13 cellular contexts compared by ENCODE assay signal in the genomic region with DNA sequence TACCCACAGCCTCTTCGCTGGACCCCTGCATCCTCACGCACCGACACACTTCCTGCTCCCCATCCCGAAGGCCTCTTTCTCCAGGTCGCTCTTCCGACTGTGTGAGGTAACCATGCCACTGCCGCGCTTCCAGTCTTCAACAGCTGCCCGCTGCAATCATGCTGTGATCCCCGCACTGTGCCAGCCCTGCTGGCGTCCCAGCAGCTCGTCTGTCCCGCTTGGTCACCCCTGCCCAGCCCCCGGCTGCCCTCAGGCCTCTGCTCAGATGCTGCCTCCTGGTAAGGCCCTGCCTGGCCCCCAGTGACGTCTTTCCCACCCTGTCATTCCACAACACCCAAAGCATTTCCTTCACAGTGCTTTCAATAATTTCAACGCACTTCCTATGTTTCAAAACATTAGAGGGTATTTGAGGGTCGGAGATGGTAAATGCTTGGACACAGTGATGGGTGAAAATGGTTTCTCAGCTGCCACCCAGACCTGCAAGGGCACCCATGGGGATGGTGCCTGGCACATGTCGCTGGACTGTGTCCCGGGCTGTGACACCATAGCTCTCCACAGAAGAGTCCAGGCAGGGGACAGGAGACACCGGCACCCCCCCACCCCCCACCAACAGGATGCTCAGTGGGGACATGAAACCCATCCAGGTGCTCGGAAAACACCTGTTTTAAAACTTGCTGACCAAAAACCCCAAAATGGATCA.
DNase-seq lines count a peak whose midpoint lies in the region; ATAC-seq, FAIRE-seq and TF ChIP-seq lines count a peak whose summit lies in the region.
"Had no signal": no experiment of that assay in that cellular context is flagged by ENCODE, and none has a peak within 500 bp of the region (broad histone marks: within the 10 kb centered on the region; RNA-seq: fewer than 3 reads in every experiment).

No MANE protein-coding gene starts in this region.

- no peaks in the 10 kb centered on the region for H3K9me1 ChIP-seq in endothelial cell of umbilical vein (replicated peaks; ENCODE audit: control insufficient read depth, extremely low read depth, insufficient read depth, low read length)

- CTCF ChIA-PET in OCI-LY7 (lab: Charles Lee; ENCODE audit: unreplicated experiment) = no interaction called here
- CTCF ChIA-PET in endothelial cell of umbilical vein (lab: Charles Lee) = no interaction called here

- peak overlapping the region; percentile 29 for H3K4me3 ChIP-seq in OCI-LY7 (ENCODE audit: low read depth, low read length, poor library complexity, severe bottlenecking)
- no peak overlapping the region for H3K4me3 ChIP-seq in endothelial cell of umbilical vein (replicated peaks in 1 of 3; ENCODE audit: insufficient read depth in 1 of 3, low read depth in 1 of 3, low read length in 3 of 3)
- H3K4me3 ChIP-seq: ovary had no signal

- no TSS peak for BruUV-seq in OCI-LY7 (replicated peaks; lab: Mats Ljungman, UMichigan)
- BruUV-seq in endothelial cell of umbilical vein (replicated peaks; lab: Mats Ljungman, UMichigan) = no TSS peak

- TF ChIP-seq POLR2A in endothelial cell of umbilical vein (IDR thresholded peaks at IDR 0.05; ENCODE audit: low read depth, low read length) = no peak

- POLR2A ChIA-PET in OCI-LY7 (lab: Charles Lee) (no interaction called here), endothelial cell of umbilical vein (lab: Charles Lee) (no interaction called here)

- ATAC-seq in GM21423 (IDR thresholded peaks at IDR 0.05; ENCODE audit: unreplicated experiment) = no peak
- ATAC-seq in activated CD4-positive, CD25-positive, alpha-beta regulatory T cell treated with anti-CD3 and anti-CD28 coated beads, Interleukin-2, amount 50 U/mL, for 24 hours = no peak
- no peak for ATAC-seq in HG03457 (IDR thresholded peaks at IDR 0.05; ENCODE audit: unreplicated experiment)
- ATAC-seq: activated CD8-positive, alpha-beta T cell treated with anti-CD3 and anti-CD28 coated beads for 36 hours had no signal

- no peaks in the 10 kb centered on the region for H4K20me1 ChIP-seq in OCI-LY7 (ENCODE audit: insufficient read depth, low read length)
- H4K20me1 ChIP-seq in endothelial cell of umbilical vein (replicated peaks; ENCODE audit: control insufficient read depth, extremely low read depth, insufficient read depth, low read length) = no peaks in the 10 kb centered on the region

- H3K79me2 ChIP-seq in OCI-LY7 (ENCODE audit: insufficient read depth, low read depth, low read length) (no peaks in the 10 kb centered on the region), endothelial cell of umbilical vein (ENCODE audit: control insufficient read depth, insufficient read depth, low read length) (peaks cover 2% of the 10 kb centered on the region)

- TF ChIP-seq CTCF in OCI-LY7 (conservative IDR thresholded peaks at IDR 0.05; ENCODE audit: low read length) = no peak
- TF ChIP-seq CTCF in endothelial cell of umbilical vein (IDR thresholded peaks at IDR 0.05; ENCODE audit: extremely low read depth in 1 of 2, insufficient read depth in 1 of 2, low read depth in 1 of 2, low read length in 2 of 2) = no peak

- peak overlapping the region; percentile 79 for H3K27ac ChIP-seq in OCI-LY7 (ENCODE audit: low read depth, low read length, poor library complexity, severe bottlenecking)
- no peak overlapping the region for H3K27ac ChIP-seq in endothelial cell of umbilical vein (ENCODE audit: insufficient read depth, low read depth, low read length)
- H3K27ac ChIP-seq: ovary had no signal

- H3K4me1 ChIP-seq in OCI-LY7 (ENCODE audit: insufficient read depth, low read length, poor library complexity, severe bottlenecking) (peaks cover 58% of the 10 kb centered on the region), endothelial cell of umbilical vein (ENCODE audit: control insufficient read depth, extremely low read depth, insufficient read depth, low read length) (peaks cover 38% of the 10 kb centered on the region)

- no peak overlapping the region for H2AFZ ChIP-seq in OCI-LY7 (ENCODE audit: low read length)
- H2AFZ ChIP-seq in endothelial cell of umbilical vein (ENCODE audit: low read depth, low read length) = no peak overlapping the region

- no peaks in the 10 kb centered on the region for H3K9me2 ChIP-seq in OCI-LY7 (ENCODE audit: insufficient read depth, low read length)

- no peaks in the 10 kb centered on the region for H3K9me3 ChIP-seq in OCI-LY7 (ENCODE audit: low read length)
- no peaks in the 10 kb centered on the region for H3K9me3 ChIP-seq in endothelial cell of umbilical vein (replicated peaks; ENCODE audit: control insufficient read depth, insufficient read depth, low read length)
- H3K9me3 ChIP-seq: breast epithelium, ovary had no signal

- DNase-seq in DMS79 treated with DMSO at 0.1 percent for 48 hours (lab: John Stamatoyannopoulos, UW) (peak; percentile 32), DMS79 (lab: John Stamatoyannopoulos, UW) (no peak), OCI-LY7 (ENCODE audit: low spot score) (no peak), endothelial cell of umbilical vein (ENCODE audit: low read depth, low spot score) (peak; percentile 23), retina (peak; percentile 42)
- DNase-seq: activated CD8-positive, alpha-beta T cell treated with anti-CD3 and anti-CD28 coated beads for 36 hours; erythroblast; T-helper 9 cell had no signal

- H3K4me2 ChIP-seq in OCI-LY7 (ENCODE audit: low read length) (peak overlapping the region; percentile 79), endothelial cell of umbilical vein (ENCODE audit: insufficient read depth, low read length) (no peak overlapping the region)

- no peak overlapping the region for H3K9ac ChIP-seq in endothelial cell of umbilical vein (replicated peaks; ENCODE audit: extremely low read depth, insufficient read depth, low read length)

- H3K27me3 ChIP-seq in endothelial cell of umbilical vein (ENCODE audit: control insufficient read depth in 2 of 2, insufficient read depth in 2 of 2, low read length in 2 of 2) = no peaks in the 10 kb centered on the region
- H3K27me3 ChIP-seq: breast epithelium, ovary had no signal

- H3K36me3 ChIP-seq in OCI-LY7 (ENCODE audit: insufficient read depth, low read length) = no peaks in the 10 kb centered on the region
- H3K36me3 ChIP-seq in endothelial cell of umbilical vein (ENCODE audit: control insufficient read depth in 2 of 2, extremely low read depth in 1 of 2, insufficient read depth in 2 of 2, low read length in 2 of 2) = no peaks in the 10 kb centered on the region
- H3K36me3 ChIP-seq: breast epithelium, ovary had no signal

- FAIRE-seq in endothelial cell of umbilical vein (lab: Jason Lieb, UNC) = peak; percentile 15

- dilution Hi-C loops in endothelial cell of umbilical vein (cut with MboI; ENCODE audit: extremely low pct_ligation_motif_present, low sequenced_read_pairs) = no loop called here

- intact Hi-C loops in OCI-LY7 (cut with micrococcal nuclease; ENCODE audit: unreplicated experiment) (loop anchor here (2.0 kb wide), 2 partner anchors 67 to 127 kb away; no protein-coding TSS in a partner anchor), endothelial cell of umbilical vein (cut with micrococcal nuclease) (no loop called here)

TF ChIP-seq in endothelial cell of umbilical vein, 7 proteins besides CTCF, POLR2A, EP300 and RAD21:
- TF ChIP-seq, protein P1, sequence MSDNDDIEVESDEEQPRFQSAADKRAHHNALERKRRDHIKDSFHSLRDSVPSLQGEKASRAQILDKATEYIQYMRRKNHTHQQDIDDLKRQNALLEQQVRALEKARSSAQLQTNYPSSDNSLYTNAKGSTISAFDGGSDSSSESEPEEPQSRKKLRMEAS (IDR thresholded peaks at IDR 0.05; ENCODE audit: insufficient read depth, insufficient read length) = no peak
- TF ChIP-seq MYC (IDR thresholded peaks at IDR 0.05; ENCODE audit: low read depth, low read length) = no peak
- TF ChIP-seq EZH2 (IDR thresholded peaks at IDR 0.05; ENCODE audit: borderline replicate concordance, low read depth, low read length, severe bottlenecking) = no peak
- no peak for TF ChIP-seq JUN (IDR thresholded peaks at IDR 0.05; ENCODE audit: borderline replicate concordance, insufficient read depth, insufficient read length, low read depth)
- no peak for TF ChIP-seq GATA2 (IDR thresholded peaks at IDR 0.05; ENCODE audit: insufficient read depth, insufficient read length, low read depth, low read length)
- TF ChIP-seq POLR2AphosphoS5 (IDR thresholded peaks at IDR 0.05; ENCODE audit: insufficient read depth, low read depth, low read length) = no peak
- TF ChIP-seq FOS (IDR thresholded peaks at IDR 0.05; ENCODE audit: borderline replicate concordance, insufficient read depth, low read length) = no peak

Comparison
In these comparisons a context has a peak if more than half of its experiments do, and no peak if none do; other contexts are left out.
1. DNase-seq: peak in DMS79 treated with DMSO at 0.1 percent for 48 hours (single experiment), endothelial cell of umbilical vein (single experiment) and retina (single experiment); none in DMS79 (single experiment) and OCI-LY7 (single experiment).